In genomic region chr9:15308511-15308910, GRCh38 we compare ENCODE assay signal across 11 cellular contexts. TPM values are rescaled to one million over a fixed set of nuclear protein-coding genes. Genes with fewer than 3 reads are reported as not detected.
DNase-seq lines count a peak whose midpoint lies in the region; ATAC-seq, FAIRE-seq and TF ChIP-seq lines count a peak whose summit lies in the region.
"Had no signal": no experiment of that assay in that cellular context is flagged by ENCODE, and none has a peak within 500 bp of the region (broad histone marks: within the 10 kb centered on the region; RNA-seq: fewer than 3 reads in every experiment).

No MANE protein-coding gene starts in this region.

- no peaks in the 10 kb centered on the region for H3K9me3 Mint-ChIP-seq in progenitor cell of endocrine pancreas (ENCODE audit: low read depth)

- no peaks in the 10 kb centered on the region for H3K36me3 ChIP-seq in OCI-LY7 (ENCODE audit: insufficient read depth, low read length)
- H3K36me3 ChIP-seq in small intestine (ENCODE audit: control insufficient read depth in 2 of 2, insufficient read depth in 2 of 2, low read length in 2 of 2): no peaks in the 10 kb centered on the region

- intact Hi-C loops in OCI-LY7 (cut with micrococcal nuclease; ENCODE audit: unreplicated experiment): no loop called here

- FAIRE-seq in small intestine (lab: Jason Lieb, UNC): no peak

- POLR2A ChIA-PET in AG04450 (lab: Yijun Ruan, JAX) (no interaction called here), OCI-LY7 (lab: Charles Lee) (no interaction called here)

- H3K79me2 ChIP-seq in OCI-LY7 (ENCODE audit: insufficient read depth, low read depth, low read length): no peaks in the 10 kb centered on the region

- DNase-seq in AG04450 (ENCODE audit: low read depth, low spot score) (peak; percentile 42), HCEC 1CT (peak; percentile 79), astrocyte of the hippocampus (ENCODE audit: low read depth, low spot score) (peak; percentile 68), hepatic stellate cell (ENCODE audit: low spot score) (peak; percentile 40), progenitor cell of endocrine pancreas (ENCODE audit: low spot score, unreplicated experiment) (no peak), OCI-LY7 (ENCODE audit: low spot score) (no peak), small intestine (no peak)
- DNase-seq: activated effector memory CD4-positive, alpha-beta T cell treated with Interleukin-2 at 50 U/mL for 16 hours; left ventricle myocardium superior; NCI-H2029 had no signal

- H3K4me1 Mint-ChIP-seq in progenitor cell of endocrine pancreas (ENCODE audit: low read depth): peaks cover 16% of the 10 kb centered on the region

- no peak overlapping the region for H3K27ac ChIP-seq in AG04450 (ENCODE audit: low read depth, low read length)
- no peak overlapping the region for H3K27ac ChIP-seq in OCI-LY7 (ENCODE audit: low read depth, low read length, poor library complexity, severe bottlenecking)
- H3K27ac ChIP-seq in small intestine (ENCODE audit: low read depth in 1 of 2, low read length in 1 of 2): no peak overlapping the region

- ATAC-seq in GM18867 (IDR thresholded peaks at IDR 0.05; ENCODE audit: unreplicated experiment): no peak
- ATAC-seq: left ventricle myocardium superior had no signal

- TF ChIP-seq CTCF in AG04450 (IDR thresholded peaks at IDR 0.05; ENCODE audit: low read depth, low read length): no peak
- TF ChIP-seq CTCF in progenitor cell of endocrine pancreas (IDR thresholded peaks at IDR 0.05; ENCODE audit: unreplicated experiment): no peak
- TF ChIP-seq CTCF in OCI-LY7 (conservative IDR thresholded peaks at IDR 0.05; ENCODE audit: low read length): no peak

- 46 to 80% (median 70%) methylated on average over 1 of the region's 1 CpG for WGBS in small intestine, 3 donors

- CTCF ChIA-PET in AG04450 (lab: Charles Lee): no interaction called here
- CTCF ChIA-PET in OCI-LY7 (lab: Charles Lee; ENCODE audit: unreplicated experiment): no interaction called here

- no peaks in the 10 kb centered on the region for H3K9me2 ChIP-seq in OCI-LY7 (ENCODE audit: insufficient read depth, low read length)

- no peak overlapping the region for H2AFZ ChIP-seq in OCI-LY7 (ENCODE audit: low read length)

- no peaks in the 10 kb centered on the region for H3K4me1 ChIP-seq in OCI-LY7 (ENCODE audit: insufficient read depth, low read length, poor library complexity, severe bottlenecking)
- H3K4me1 ChIP-seq in small intestine (ENCODE audit: control insufficient read depth in 2 of 2, insufficient read depth in 1 of 2, low read depth in 1 of 2, low read length in 1 of 2): peaks cover 0 to 2% of the 10 kb centered on the region in 2 donors

- no peaks in the 10 kb centered on the region for H3K36me3 Mint-ChIP-seq in progenitor cell of endocrine pancreas (ENCODE audit: insufficient read depth)

- H4K20me1 ChIP-seq in OCI-LY7 (ENCODE audit: insufficient read depth, low read length): no peaks in the 10 kb centered on the region

- BruUV-seq in OCI-LY7 (replicated peaks; lab: Mats Ljungman, UMichigan): no TSS peak

- H3K9me3 ChIP-seq in AG04450 (ENCODE audit: control insufficient read depth, insufficient read depth, low read length) (no peaks in the 10 kb centered on the region; the same call in 1 of the 2 replicates), OCI-LY7 (ENCODE audit: low read length) (no peaks in the 10 kb centered on the region), small intestine (ENCODE audit: control insufficient read depth, low read depth) (no peaks in the 10 kb centered on the region)

- H3K4me3 Mint-ChIP-seq in progenitor cell of endocrine pancreas (ENCODE audit: low read depth): no peak overlapping the region

- H3K4me3 ChIP-seq in AG04450 (ENCODE audit: low read depth, low read length) (no peak overlapping the region), OCI-LY7 (ENCODE audit: low read depth, low read length, poor library complexity, severe bottlenecking) (no peak overlapping the region), small intestine (ENCODE audit: low read depth in 1 of 2, low read length in 2 of 2) (no peak overlapping the region)

- no peaks in the 10 kb centered on the region for H3K27me3 ChIP-seq in AG04450 (ENCODE audit: control insufficient read depth, insufficient read depth, low read length)
- H3K27me3 ChIP-seq in small intestine (ENCODE audit: control insufficient read depth in 2 of 2, insufficient read depth in 2 of 2, low read length in 2 of 2): no peaks in the 10 kb centered on the region

- H3K27ac Mint-ChIP-seq in progenitor cell of endocrine pancreas: no peak overlapping the region

- H3K27me3 Mint-ChIP-seq in progenitor cell of endocrine pancreas: peaks cover 5% of the 10 kb centered on the region

- H3K4me2 ChIP-seq in OCI-LY7 (ENCODE audit: low read length): no peak overlapping the region

RNA-seq across cellular contexts. Expression of gene TTC39B, which starts 1.5 kb away (rescaled TPM):
- 8.6 and 11.4 TPM in 2 replicates for polyA plus RNA-seq in AG04450 (2011; rRNA removed)
- polyA minus RNA-seq in AG04450 (2011; rRNA and poly(A)+ RNA removed): 18.5 and 20.3 TPM in 2 replicates
- 6.6 and 7.8 TPM in 2 replicates for total RNA-seq in progenitor cell of endocrine pancreas
- not detected in 2 replicates for total RNA-seq in OCI-LY7 (2014; rRNA removed; shearing (Covaris generic))
- total RNA-seq in OCI-LY7 (2022): 0.06 TPM in 1 of 2 replicates, not detected in the other
- polyA plus RNA-seq in small intestine: 1 to 10 TPM; 4.8 to 6.9 (median 5.4) TPM

Comparison
In these comparisons a context has a peak if more than half of its experiments do, and no peak if none do; other contexts are left out.
1. DNase-seq: peak in AG04450 (single experiment), HCEC 1CT (single experiment), astrocyte of the hippocampus (single experiment) and hepatic stellate cell (single experiment); none in progenitor cell of endocrine pancreas (single experiment), OCI-LY7 (single experiment) and small intestine (single experiment).